ENCODE assay signal across 8 cellular contexts in genomic region chr9:131237931-131238401, GRCh38. TPM values are rescaled to one million over a fixed set of nuclear protein-coding genes. Genes with fewer than 3 reads are reported as not detected.
DNase-seq lines count a peak whose midpoint lies in the region; ATAC-seq and TF ChIP-seq lines count a peak whose summit lies in the region.

No MANE protein-coding gene starts in this region.

- peak overlapping the region; percentile 82 for H2AK5ac ChIP-seq in IMR-90 (ENCODE audit: low read depth, low read length)

- H4K91ac ChIP-seq in IMR-90 (ENCODE audit: insufficient read depth, low read depth, low read length): peak overlapping the region; percentile 58

- peaks cover 2% of the 10 kb centered on the region; the same call in 1 of the 2 replicates for H3K9me1 ChIP-seq in IMR-90 (ENCODE audit: insufficient read depth, low read length)

- H3K9me3 Mint-ChIP-seq in CD8-positive, alpha-beta memory T cell: no peaks in the 10 kb centered on the region
- peaks cover 3% of the 10 kb centered on the region for H3K9me3 Mint-ChIP-seq in T-helper 2 cell treated with Interferon-gamma antibody and Interleukin-4, amounts not matched to agents 5 μg/mL and 100 μg/mL, for 36 hours

- TF ChIP-seq POLR2A in IMR-90 (IDR thresholded peaks at IDR 0.05; ENCODE audit: low read depth, low read length): no peak

- peak overlapping the region; percentile 17; the same call in 1 of the 2 replicates for H3K4me2 ChIP-seq in IMR-90 (ENCODE audit: low read depth, low read length)

- H2BK15ac ChIP-seq in IMR-90 (ENCODE audit: low read depth, low read length): peak overlapping the region; percentile 37; the same call in 1 of the 3 replicates

- H3K56ac ChIP-seq in IMR-90 (ENCODE audit: extremely low read depth, insufficient read depth, low read length): no peak overlapping the region

- H2AFZ ChIP-seq in IMR-90 (replicated peaks; ENCODE audit: low read length, poor library complexity): peak overlapping the region; percentile 75

- H3K4me3 ChIP-seq in CD8-positive, alpha-beta memory T cell (ENCODE audit: low read length): peak overlapping the region; percentile 52
- no peak overlapping the region for H3K4me3 ChIP-seq in IMR-90 (ENCODE audit: insufficient read depth, low read depth, low read length)

- peak; percentile 67 to 90 (median 83) for DNase-seq in CD8-positive, alpha-beta memory T cell
- peak; percentile 88 for DNase-seq in IMR-90
- DNase-seq in T-helper 2 cell treated with Interferon-gamma antibody and Interleukin-4, amounts not matched to agents 5 μg/mL and 100 μg/mL, for 36 hours (ENCODE audit: low spot score): peak; percentile 87
- peak; percentile 88 for DNase-seq in astrocyte of the hippocampus (ENCODE audit: low read depth, low spot score)
- DNase-seq in iPS-NIHi7 (ENCODE audit: extremely low spot score): peak; percentile 71
- peak; percentile 93 for DNase-seq in stimulated activated CD4-positive, alpha-beta T cell treated with anti-CD3 and anti-CD28 coated beads, Interleukin-15, amount 100 ng/mL, for 24 hours
- DNase-seq in NCI-H1105 (lab: John Stamatoyannopoulos, UW): no peak

- CTCF ChIA-PET in CD8-positive, alpha-beta memory T cell (lab: Charles Lee): interaction anchor here (0.8 to 1.7 kb wide), 7 partner anchors 12 to 98 kb away, joined by 3 to 5 read pairs (median 3); no protein-coding TSS in a partner anchor
- CTCF ChIA-PET in IMR-90 (lab: Yijun Ruan, JAX): no interaction called here

- POLR2A ChIA-PET in CD8-positive, alpha-beta memory T cell (lab: Charles Lee): interaction anchor here (0.6 to 2.3 kb wide), 8 partner anchors 12 to 98 kb away, joined by 5 to 23 read pairs (median 10); partner anchors contain the start of gene FAM78A
- POLR2A ChIA-PET in IMR-90 (lab: Charles Lee; ENCODE audit: unreplicated experiment): interaction anchor here (0.9 kb wide), 1 partner anchor 12 kb away, joined by 22 read pairs; no protein-coding TSS in a partner anchor

- H3K9ac ChIP-seq in IMR-90 (ENCODE audit: low read depth, low read length): no peak overlapping the region

- peak overlapping the region; percentile 40; the same call in 1 of the 2 replicates for H3K18ac ChIP-seq in IMR-90 (ENCODE audit: low read depth, low read length)

- no peak for TF ChIP-seq RAD21 in IMR-90 (IDR thresholded peaks at IDR 0.05; ENCODE audit: low read length)

- in situ Hi-C loops in IMR-90 (cut with MboI; ENCODE audit: low sequenced_read_pairs): no loop called here

- peak overlapping the region; percentile 61 for H3K4ac ChIP-seq in IMR-90 (ENCODE audit: low read depth, low read length)

- peak overlapping the region; percentile 36 for H2BK5ac ChIP-seq in IMR-90 (ENCODE audit: low read depth, low read length, poor library complexity, severe bottlenecking)

- peak overlapping the region; percentile 11 to 93 (median 82) for H3K4me3 Mint-ChIP-seq in CD8-positive, alpha-beta memory T cell
- peak overlapping the region; percentile 77 for H3K4me3 Mint-ChIP-seq in T-helper 2 cell treated with Interferon-gamma antibody and Interleukin-4, amounts not matched to agents 5 μg/mL and 100 μg/mL, for 36 hours

- TF ChIP-seq CTCF in IMR-90 (conservative IDR thresholded peaks at IDR 0.05; ENCODE audit: low read depth, low read length): no peak

- peak overlapping the region; percentile 62 for H2BK120ac ChIP-seq in IMR-90 (ENCODE audit: low read depth, low read length)

- peaks cover 0 to 1% of the 10 kb centered on the region in 2 donors for H3K27me3 Mint-ChIP-seq in CD8-positive, alpha-beta memory T cell
- H3K27me3 Mint-ChIP-seq in T-helper 2 cell treated with Interferon-gamma antibody and Interleukin-4, amounts not matched to agents 5 μg/mL and 100 μg/mL, for 36 hours (ENCODE audit: low read depth): no peaks in the 10 kb centered on the region

- peak overlapping the region; percentile 47; the same call in 1 of the 2 replicates for H2BK20ac ChIP-seq in IMR-90 (ENCODE audit: low read depth, low read length)

- peaks cover 0 to 12% (median 3%) of the 10 kb centered on the region in 3 donors for H3K36me3 Mint-ChIP-seq in CD8-positive, alpha-beta memory T cell
- peaks cover 23% of the 10 kb centered on the region for H3K36me3 Mint-ChIP-seq in T-helper 2 cell treated with Interferon-gamma antibody and Interleukin-4, amounts not matched to agents 5 μg/mL and 100 μg/mL, for 36 hours (ENCODE audit: low read depth)

- peak overlapping the region; percentile 76 for H2AK9ac ChIP-seq in IMR-90 (replicated peaks; ENCODE audit: low read depth, low read length, poor library complexity)

- BruUV-seq in IMR-90 (replicated peaks; lab: Mats Ljungman, UMichigan): no TSS peak

- H3K4me1 ChIP-seq in CD8-positive, alpha-beta memory T cell (ENCODE audit: insufficient read depth, low read length): peaks cover 53% of the 10 kb centered on the region
- peaks cover 7% of the 10 kb centered on the region for H3K4me1 ChIP-seq in IMR-90 (ENCODE audit: control insufficient read depth, insufficient read depth, low read length)

- peak overlapping the region; percentile 75 to 89 for H4K8ac ChIP-seq in IMR-90 (ENCODE audit: low read depth in 2 of 2, low read length in 2 of 2)

- H4K20me1 ChIP-seq in IMR-90 (ENCODE audit: insufficient read depth, low read length): no peaks in the 10 kb centered on the region

- peak overlapping the region; percentile 79 for H3K14ac ChIP-seq in IMR-90 (replicated peaks; ENCODE audit: low read depth, low read length)

- 39% methylated on average over 5 of the region's 11 CpGs; no CpG with 5 or more reads in 1 of the 2 experiments for WGBS in IMR-90 (ENCODE audit: extremely low coverage in 2 of 2, insufficient read length in 1 of 2), 2 experiments

- H3K4me1 Mint-ChIP-seq in CD8-positive, alpha-beta memory T cell: peaks cover 41 to 63% (median 50%) of the 10 kb centered on the region in 3 donors
- H3K4me1 Mint-ChIP-seq in T-helper 2 cell treated with Interferon-gamma antibody and Interleukin-4, amounts not matched to agents 5 μg/mL and 100 μg/mL, for 36 hours (ENCODE audit: low read depth): peaks cover 31% of the 10 kb centered on the region

- peak overlapping the region; percentile 28; the same call in 1 of the 2 replicates for H4K5ac ChIP-seq in IMR-90 (ENCODE audit: low read depth, low read length)

- peak overlapping the region; percentile 38 for H3K27ac ChIP-seq in CD8-positive, alpha-beta memory T cell (ENCODE audit: low read depth, low read length)
- H3K27ac ChIP-seq in IMR-90 (ENCODE audit: insufficient read depth, low read length): peak overlapping the region; percentile 26; the same call in 1 of the 2 replicates

- peak overlapping the region; percentile 91 to 99 (median 97) for H3K27ac Mint-ChIP-seq in CD8-positive, alpha-beta memory T cell
- H3K27ac Mint-ChIP-seq in T-helper 2 cell treated with Interferon-gamma antibody and Interleukin-4, amounts not matched to agents 5 μg/mL and 100 μg/mL, for 36 hours: peak overlapping the region; percentile 90

- H3K9me3 ChIP-seq in CD8-positive, alpha-beta memory T cell (ENCODE audit: low read length): no peaks in the 10 kb centered on the region
- no peaks in the 10 kb centered on the region for H3K9me3 ChIP-seq in IMR-90 (ENCODE audit: control insufficient read depth, insufficient read depth, low read length)

- intact Hi-C loops in IMR-90 (cut with micrococcal nuclease): no loop called here

- dilution Hi-C loops in IMR-90 (cut with HindIII; ENCODE audit: low sequenced_read_pairs, unreplicated experiment): no loop called here

- ATAC-seq in GM19468 (IDR thresholded peaks at IDR 0.05; ENCODE audit: extremely low read depth, unreplicated experiment) (peak; percentile 74), IMR-90 (ENCODE audit: low read depth) (peak; percentile 95)

- peaks cover 7% of the 10 kb centered on the region for H3K36me3 ChIP-seq in CD8-positive, alpha-beta memory T cell (ENCODE audit: insufficient read depth, low read length)
- H3K36me3 ChIP-seq in IMR-90 (ENCODE audit: control insufficient read depth, insufficient read depth, low read length): peaks cover 24% of the 10 kb centered on the region

- H3K27me3 ChIP-seq in CD8-positive, alpha-beta memory T cell (ENCODE audit: insufficient read depth, low read length, poor library complexity, severe bottlenecking): no peaks in the 10 kb centered on the region
- no peaks in the 10 kb centered on the region for H3K27me3 ChIP-seq in IMR-90 (ENCODE audit: control insufficient read depth, insufficient read depth, low read length)

- H3K79me1 ChIP-seq in IMR-90 (ENCODE audit: low read depth in 1 of 2, low read length in 2 of 2): no peaks in the 10 kb centered on the region

- H3K23ac ChIP-seq in IMR-90 (ENCODE audit: low read depth, low read length): peak overlapping the region; percentile 48; the same call in 1 of the 2 replicates

TF ChIP-seq in IMR-90, 13 proteins besides CTCF, POLR2A, EP300 and RAD21:
- TF ChIP-seq CHD1 (IDR thresholded peaks at IDR 0.05; ENCODE audit: low read depth, low read length): no peak
- TF ChIP-seq NFE2L2 (IDR thresholded peaks at IDR 0.05; ENCODE audit: low read depth, low read length): peak; percentile 60
- TF ChIP-seq RFX5 (IDR thresholded peaks at IDR 0.05; ENCODE audit: low read depth, low read length): no peak
- TF ChIP-seq SMC3 (IDR thresholded peaks at IDR 0.05; ENCODE audit: low read depth, low read length): no peak

RNA-seq across cellular contexts. Expression of gene FAM78A, which starts 38.3 kb away (rescaled TPM):
- total RNA-seq in CD8-positive, alpha-beta memory T cell: 10 to 100 TPM; 43.6 to 44.4 TPM
- 27.6 TPM for polyA plus RNA-seq in CD8-positive, alpha-beta memory T cell
- under 0.01 and 0.18 TPM in 2 replicates for total RNA-seq in IMR-90 (2012; rRNA removed)
- polyA plus RNA-seq in IMR-90 (2012; rRNA removed): 0.27 and 0.56 TPM in 2 replicates
- 0.12 and 0.41 TPM in 2 replicates for polyA plus RNA-seq in IMR-90 (2012; cell fraction: cytosol; rRNA removed)
- 0.32 and 0.71 TPM in 2 replicates for polyA plus RNA-seq in IMR-90 (2012; cell fraction: nucleus; rRNA removed; ENCODE audit: low replicate concordance)

RNA-seq across cellular contexts. Expression of gene PLPP7, which starts 51.6 kb away (rescaled TPM):
- total RNA-seq in CD8-positive, alpha-beta memory T cell: not detected
- not detected for polyA plus RNA-seq in CD8-positive, alpha-beta memory T cell
- total RNA-seq in IMR-90 (2012; rRNA removed): 0.54 and 0.56 TPM in 2 replicates
- polyA plus RNA-seq in IMR-90 (2012; rRNA removed): 1.2 TPM in 2 replicates
- polyA plus RNA-seq in IMR-90 (2012; cell fraction: cytosol; rRNA removed): 0.89 and 2.2 TPM in 2 replicates
- polyA plus RNA-seq in IMR-90 (2012; cell fraction: nucleus; rRNA removed; ENCODE audit: low replicate concordance): 1.1 and 2.3 TPM in 2 replicates

Comparison
In these comparisons a context has a peak if more than half of its experiments do, and no peak if none do; other contexts are left out.
1. RNA of gene FAM78A, which starts 38.3 kb away (total RNA-seq): 43.6 to 44.4 TPM in CD8-positive, alpha-beta memory T cell; under 0.01 to 0.18 TPM in IMR-90; every median in the first group is over 10 times any median in the second.